Comparison of ENCODE assay signal across 9 cellular contexts in genomic region chr10:33193867-33194521, GRCh38.
A peak's percentile ranks its signal among the peaks of the same experiment; 100 is the strongest.
DNase-seq lines count a peak whose midpoint lies in the region; ATAC-seq, FAIRE-seq and TF ChIP-seq lines count a peak whose summit lies in the region.
"Had no signal": no experiment of that assay in that cellular context is flagged by ENCODE, and none has a peak within 500 bp of the region (broad histone marks: within the 10 kb centered on the region; RNA-seq: fewer than 3 reads in every experiment).

No MANE protein-coding gene starts in this region.

- H3K56ac ChIP-seq in H9 (ENCODE audit: insufficient read length, low read depth, low read length), result no peak overlapping the region

- H2BK12ac ChIP-seq in H9 (ENCODE audit: insufficient read length, low read depth, low read length), result no peak overlapping the region

- peak; percentile 53 to 59 for ATAC-seq in right cardiac atrium

- H3K9ac ChIP-seq in astrocyte (ENCODE audit: low read length) (peak overlapping the region; percentile 38), H9 (ENCODE audit: extremely low read depth, insufficient read length, low read length) (no peak overlapping the region)

- H4K91ac ChIP-seq in H9 (ENCODE audit: insufficient read length, low read depth, low read length), result no peak overlapping the region

- H3T11ph ChIP-seq in H9 (ENCODE audit: low read length), result no peak overlapping the region

- no peak for TF ChIP-seq EP300 in stomach (IDR thresholded peaks at IDR 0.05)

- WGBS in right cardiac atrium, result 49% methylated on average over 5 of the region's 5 CpGs
- 48 to 58% (median 53%) methylated on average over 5 of the region's 5 CpGs for WGBS in stomach, 5 donors
- WGBS in H9 (ENCODE audit: extremely low coverage, insufficient read length, low lambda C conversion rate), result no CpG with 5 or more reads among the region's 5 CpGs

- H2BK120ac ChIP-seq in H9 (ENCODE audit: low read depth, low read length, poor library complexity, severe bottlenecking), result no peak overlapping the region

- H3K79me1 ChIP-seq in H9 (ENCODE audit: insufficient read depth, low read depth, low read length, poor library complexity, severe bottlenecking), result no peaks in the 10 kb centered on the region

- H3K4me1 ChIP-seq in HEK293 (ENCODE audit: control insufficient read depth, insufficient read depth, low read length) (peaks cover 11% of the 10 kb centered on the region), astrocyte (ENCODE audit: insufficient read depth, low read length) (peaks cover 46% of the 10 kb centered on the region), right cardiac atrium (ENCODE audit: control insufficient read depth, insufficient read depth, low read length) (peaks cover 9% of the 10 kb centered on the region), stomach (peaks cover 44 to 63% (median 51%) of the 10 kb centered on the region in 4 donors), H9 (ENCODE audit: insufficient read depth, low read length) (no peaks in the 10 kb centered on the region)

- no peak overlapping the region for H3K4me3 Mint-ChIP-seq in astrocyte (ENCODE audit: unreplicated experiment)
- no peak overlapping the region for H3K4me3 Mint-ChIP-seq in H9

- no peak for TF ChIP-seq CTCF in HEK293 (tag by site-specific recombination; IDR thresholded peaks at IDR 0.05)
- TF ChIP-seq CTCF in astrocyte (IDR thresholded peaks at IDR 0.05; ENCODE audit: insufficient read depth, low read depth, low read length), result no peak
- no peak for TF ChIP-seq CTCF in stomach (IDR thresholded peaks at IDR 0.05)
- TF ChIP-seq CTCF in H9 (conservative IDR thresholded peaks at IDR 0.05), result no peak

- H3K27me3 Mint-ChIP-seq in astrocyte (ENCODE audit: low read depth, unreplicated experiment), result no peaks in the 10 kb centered on the region
- H3K27me3 Mint-ChIP-seq in H9 (ENCODE audit: low read depth), result peaks cover under 1% of the 10 kb centered on the region

- POLR2A ChIA-PET in HEK293 (lab: Yijun Ruan, JAX), result interaction anchor here (1.0 to 1.6 kb wide), 2 partner anchors 137 to 141 kb away, joined by 3 to 4 read pairs; partner anchors contain the start of gene NRP1

- H2AFZ ChIP-seq in astrocyte (ENCODE audit: low read depth, low read length) (no peak overlapping the region), H9 (ENCODE audit: low read length) (no peak overlapping the region)

- H2BK5ac ChIP-seq in H9 (ENCODE audit: insufficient read length, low read length), result no peak overlapping the region

- H3K36me3 Mint-ChIP-seq in astrocyte (ENCODE audit: low read depth, unreplicated experiment) (peaks cover 10% of the 10 kb centered on the region), H9 (ENCODE audit: insufficient read depth in 1 of 3, low read depth in 3 of 3) (no peaks in the 10 kb centered on the region)

- H4K20me1 ChIP-seq in astrocyte (ENCODE audit: insufficient read depth, low read length), result no peaks in the 10 kb centered on the region
- no peaks in the 10 kb centered on the region for H4K20me1 ChIP-seq in H9 (ENCODE audit: control insufficient read depth, insufficient read depth, insufficient read length)

- H3K9me3 Mint-ChIP-seq in astrocyte (ENCODE audit: unreplicated experiment), result peaks cover 2% of the 10 kb centered on the region
- no peaks in the 10 kb centered on the region for H3K9me3 Mint-ChIP-seq in H9

- CTCF ChIA-PET in HEK293 (lab: Yijun Ruan, JAX), result interaction anchor here (0.5 to 3.6 kb wide), 33 partner anchors 9 to 1444 kb away, joined by 3 to 24 read pairs (median 4); partner anchors contain the start of gene NRP1

- peak; percentile 53 for DNase-seq in astrocyte (ENCODE audit: low read depth)
- peak in 1 of 3 donors; percentile 65 for DNase-seq in right cardiac atrium
- no peak for DNase-seq in stomach
- no peak for DNase-seq in H9
- DNase-seq in activated CD8-positive, alpha-beta memory T cell treated with anti-CD3 and anti-CD28 coated beads, Interleukin-2, amount 50 U/mL, for 48 hours, result no peak
- no peak for DNase-seq in central memory CD4-positive, alpha-beta T cell
- DNase-seq in iPS-NIHi7 (ENCODE audit: extremely low spot score), result no peak

- H3K36me3 ChIP-seq in HEK293 (ENCODE audit: control insufficient read depth in 2 of 2, insufficient read depth in 1 of 2, low read length in 2 of 2) (peaks cover 3 to 23% of the 10 kb centered on the region in 2 experiments; a peak in 2 of 3 replicates), astrocyte (ENCODE audit: insufficient read depth, low read length) (peaks cover 16% of the 10 kb centered on the region), stomach (peaks cover 0 to 16% (median 5%) of the 10 kb centered on the region in 4 donors)

- H2AK5ac ChIP-seq in H9 (ENCODE audit: insufficient read length, low read length), result no peak overlapping the region

- TF ChIP-seq POLR2A in stomach (IDR thresholded peaks at IDR 0.05), result no peak

- no peak overlapping the region for H3K27ac ChIP-seq in HEK293 (ENCODE audit: extremely low read depth, low read depth, low read length)
- H3K27ac ChIP-seq in astrocyte (ENCODE audit: low read depth, low read length), result peak overlapping the region; percentile 43
- no peak overlapping the region for H3K27ac ChIP-seq in right cardiac atrium (ENCODE audit: low read length)
- peak overlapping the region in 4 of 5 donors; percentile 8 to 84 (median 65) for H3K27ac ChIP-seq in stomach
- H3K27ac ChIP-seq in H9 (ENCODE audit: insufficient read length, low read depth, low read length), result no peak overlapping the region

- no peak overlapping the region for H3K23ac ChIP-seq in H9 (ENCODE audit: insufficient read length, low read depth, low read length)

- no peak overlapping the region for H2BK15ac ChIP-seq in H9 (ENCODE audit: low read depth, low read length)

- H3K4ac ChIP-seq in H9 (ENCODE audit: low read depth, low read length), result no peak overlapping the region

- H3K4me1 Mint-ChIP-seq in astrocyte (ENCODE audit: low read depth, unreplicated experiment), result peaks cover 30% of the 10 kb centered on the region
- H3K4me1 Mint-ChIP-seq in H9, result peaks cover 9 to 17% of the 10 kb centered on the region in 2 experiments

- H3K4me2 ChIP-seq in astrocyte (ENCODE audit: low read length) (peak overlapping the region; percentile 17), H9 (ENCODE audit: insufficient read depth, insufficient read length, low read length) (no peak overlapping the region)

- H3K27ac Mint-ChIP-seq in astrocyte (ENCODE audit: unreplicated experiment), result no peak overlapping the region
- H3K27ac Mint-ChIP-seq in H9, result no peak overlapping the region

- H3K9me3 ChIP-seq in HEK293 (ENCODE audit: control insufficient read depth, insufficient read depth, low read depth, low read length) (no peaks in the 10 kb centered on the region), astrocyte (ENCODE audit: insufficient read depth, low read depth, low read length) (no peaks in the 10 kb centered on the region), right cardiac atrium (ENCODE audit: control insufficient read depth, low read length) (no peaks in the 10 kb centered on the region), stomach (no peaks in the 10 kb centered on the region), H9 (ENCODE audit: control insufficient read depth, low read depth, low read length) (no peaks in the 10 kb centered on the region)

- no peak overlapping the region for H3K18ac ChIP-seq in H9 (ENCODE audit: insufficient read length, low read depth, low read length)

- H3K4me3 ChIP-seq in HEK293 (ENCODE audit: low read depth, low read length), result no peak overlapping the region
- no peak overlapping the region for H3K4me3 ChIP-seq in astrocyte (ENCODE audit: insufficient read depth, low read depth, low read length)
- no peak overlapping the region for H3K4me3 ChIP-seq in right cardiac atrium (ENCODE audit: low read length)
- H3K4me3 ChIP-seq in stomach, result no peak overlapping the region
- H3K4me3 ChIP-seq: lung had no signal

- no peaks in the 10 kb centered on the region for H3K27me3 ChIP-seq in astrocyte (ENCODE audit: insufficient read depth, low read length)
- no peaks in the 10 kb centered on the region for H3K27me3 ChIP-seq in right cardiac atrium (ENCODE audit: control insufficient read depth, insufficient read depth)
- no peaks in the 10 kb centered on the region for H3K27me3 ChIP-seq in stomach
- H3K27me3 ChIP-seq in H9 (ENCODE audit: insufficient read depth, low read length), result no peaks in the 10 kb centered on the region

- no peaks in the 10 kb centered on the region for H3K79me2 ChIP-seq in astrocyte (ENCODE audit: insufficient read depth, low read length)
- no peaks in the 10 kb centered on the region; the same call in 1 of the 2 replicates for H3K79me2 ChIP-seq in H9 (ENCODE audit: insufficient read depth, low read length)

- H4K8ac ChIP-seq in H9 (replicated peaks; ENCODE audit: insufficient read length, low read depth, low read length), result no peak overlapping the region

- no peaks in the 10 kb centered on the region for H3K23me2 ChIP-seq in H9 (ENCODE audit: insufficient read length, low read depth, low read length, poor library complexity, severe bottlenecking)

- H3K14ac ChIP-seq in H9 (ENCODE audit: insufficient read depth, low read length), result no peak overlapping the region

- intact Hi-C loops in right cardiac atrium (cut with DNase I), result loop anchor here in 3 of 4 donors (5.0 to 10.0 kb wide), 4 partner anchors 71 to 1441 kb away; partner anchors contain the start of gene NRP1 (in 2 of the 3)
- intact Hi-C loops in stomach (cut with DNase I; ENCODE audit: low total_unique reads), result loop anchor here (10.0 kb wide), 1 partner anchor 141 kb away; the partner anchor contains the start of gene NRP1

- no peak overlapping the region for H4K5ac ChIP-seq in H9 (ENCODE audit: insufficient read length, low read depth, low read length)

- no peak overlapping the region for H2BK20ac ChIP-seq in H9 (ENCODE audit: low read depth, low read length, poor library complexity, severe bottlenecking)

- FAIRE-seq in astrocyte (lab: Jason Lieb, UNC), result peak; percentile 77

TF ChIP-seq in HEK293, 187 proteins besides CTCF, POLR2A, EP300 and RAD21 (continues in another document):
- TF ChIP-seq ZNF626 (tag by site-specific recombination; IDR thresholded peaks at IDR 0.05) (no peak), PRDM6 (tag by site-specific recombination; IDR thresholded peaks at IDR 0.05) (peak; percentile 12; the same call in 1 of the 2 replicates), IKZF3 (tag by site-specific recombination; IDR thresholded peaks at IDR 0.05) (peak; percentile 4; the same call in 1 of the 2 replicates), ZNF629 (tag by site-specific recombination; IDR thresholded peaks at IDR 0.05) (0 out of 2 replicates have a peak, but pooled peaks have one; percentile 14)

Comparison
In these comparisons a context has a peak if more than half of its experiments do, and no peak if none do; other contexts are left out.
1. H3K27ac ChIP-seq: peak in astrocyte (single experiment) and stomach (4 of 5); none in HEK293 (single experiment), right cardiac atrium (single experiment) and H9 (single experiment).